1 cellular context compared by ENCODE assay signal in the genomic region with DNA sequence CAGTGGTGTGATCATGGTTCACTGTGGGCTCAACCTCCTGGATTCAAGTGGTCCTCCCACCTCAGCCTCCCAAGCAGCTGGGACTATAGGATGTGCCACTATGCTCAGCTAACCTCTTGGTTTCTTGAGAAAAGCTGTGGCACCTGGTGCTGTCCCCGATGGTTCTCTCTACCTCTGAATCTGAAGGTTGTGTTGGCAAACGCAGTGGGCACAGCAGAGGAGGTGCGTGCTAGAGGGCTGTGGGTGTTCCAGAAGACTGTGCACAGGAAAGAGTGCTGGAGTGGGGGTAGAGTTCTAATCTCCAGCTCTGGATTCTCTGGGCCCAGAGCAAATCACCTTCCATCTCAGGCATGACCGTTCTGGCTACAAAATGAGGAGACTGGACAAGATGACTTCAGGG.
TF ChIP-seq lines count a peak whose summit lies in the region.

No MANE protein-coding gene starts in this region.

TF ChIP-seq in IMR-90, 13 proteins besides CTCF, POLR2A, EP300 and RAD21 (continued from another document):
- TF ChIP-seq, protein P1, sequence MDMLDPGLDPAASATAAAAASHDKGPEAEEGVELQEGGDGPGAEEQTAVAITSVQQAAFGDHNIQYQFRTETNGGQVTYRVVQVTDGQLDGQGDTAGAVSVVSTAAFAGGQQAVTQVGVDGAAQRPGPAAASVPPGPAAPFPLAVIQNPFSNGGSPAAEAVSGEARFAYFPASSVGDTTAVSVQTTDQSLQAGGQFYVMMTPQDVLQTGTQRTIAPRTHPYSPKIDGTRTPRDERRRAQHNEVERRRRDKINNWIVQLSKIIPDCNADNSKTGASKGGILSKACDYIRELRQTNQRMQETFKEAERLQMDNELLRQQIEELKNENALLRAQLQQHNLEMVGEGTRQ (IDR thresholded peaks at IDR 0.05; ENCODE audit: low read depth, low read length) = no peak
- TF ChIP-seq RFX5 (IDR thresholded peaks at IDR 0.05; ENCODE audit: low read depth, low read length) (no peak), CHD1 (IDR thresholded peaks at IDR 0.05; ENCODE audit: low read depth, low read length) (no peak), CEBPB (IDR thresholded peaks at IDR 0.05; ENCODE audit: low read depth, low read length) (no peak), MAZ (IDR thresholded peaks at IDR 0.05; ENCODE audit: borderline replicate concordance, low read depth, low read length) (no peak), MXI1 (IDR thresholded peaks at IDR 0.05; ENCODE audit: borderline replicate concordance, low read depth, low read length) (no peak), RCOR1 (IDR thresholded peaks at IDR 0.05; ENCODE audit: insufficient replicate concordance, low read length) (no peak), SMC3 (IDR thresholded peaks at IDR 0.05; ENCODE audit: low read depth, low read length) (no peak), MAFK (IDR thresholded peaks at IDR 0.05; ENCODE audit: low read depth, low read length) (no peak), BHLHE40 (IDR thresholded peaks at IDR 0.05; ENCODE audit: low read depth, low read length) (no peak), FOS (IDR thresholded peaks at IDR 0.05; ENCODE audit: low read depth, low read length) (no peak)
TF ChIP-seq in IMR-90: peak in this region for 0.
